Comparison of ENCODE assay signal across 17 cellular contexts in the genomic region with DNA sequence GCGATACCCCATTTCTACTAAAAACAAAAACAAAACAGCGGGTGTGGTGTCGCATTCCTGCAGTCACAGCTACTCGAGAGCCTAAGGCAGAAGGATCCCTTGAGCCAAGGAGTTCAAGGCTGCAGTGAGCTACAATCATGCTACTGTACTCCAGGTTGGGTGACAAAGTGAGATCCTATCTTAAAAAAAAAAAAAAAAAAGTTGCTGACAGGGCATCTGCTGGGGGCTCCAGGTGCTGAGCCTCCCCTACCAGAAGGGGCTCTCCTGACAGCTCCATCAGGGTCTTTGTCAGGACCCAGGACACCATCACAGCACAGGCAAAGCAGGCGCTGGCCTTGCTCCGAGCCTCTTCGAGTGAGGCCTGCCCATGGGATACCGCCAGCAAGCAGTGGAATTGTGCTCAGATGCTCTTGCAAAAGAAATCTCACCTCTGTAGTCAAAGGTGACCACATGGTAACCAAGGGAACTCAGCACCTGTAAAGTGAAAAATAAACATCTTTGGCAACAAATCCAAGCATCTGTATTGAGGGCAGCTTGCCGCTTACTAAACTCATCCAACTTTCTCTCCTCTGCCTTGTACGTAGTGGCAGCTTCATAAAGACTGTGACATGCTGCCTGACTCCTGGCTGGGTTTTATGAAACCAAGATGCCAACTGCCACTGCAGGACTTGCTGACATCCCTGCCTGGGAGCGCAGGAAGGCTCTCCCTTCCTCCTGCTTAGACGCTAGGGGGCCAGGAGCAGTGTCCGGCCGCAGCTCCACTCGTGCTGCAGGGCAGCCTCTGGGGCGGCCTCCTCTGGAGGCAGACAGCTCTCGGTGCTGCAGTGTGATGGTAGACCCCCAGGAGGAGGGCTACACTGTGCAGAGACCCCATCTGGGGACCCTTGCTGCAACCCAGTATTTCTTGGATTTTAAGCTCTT.
DNase-seq lines count a peak whose midpoint lies in the region; ATAC-seq and TF ChIP-seq lines count a peak whose summit lies in the region.
"Had no signal": no experiment of that assay in that cellular context is flagged by ENCODE, and none has a peak within 500 bp of the region (broad histone marks: within the 10 kb centered on the region; RNA-seq: fewer than 3 reads in every experiment).

No MANE protein-coding gene starts in this region.

- H3K9me3 Mint-ChIP-seq in chondrocyte (ENCODE audit: low read depth) = no peaks in the 10 kb centered on the region
- no peaks in the 10 kb centered on the region for H3K9me3 Mint-ChIP-seq in MCF 10A (ENCODE audit: unreplicated experiment)
- H3K9me3 Mint-ChIP-seq in progenitor cell of endocrine pancreas (ENCODE audit: low read depth) = no peaks in the 10 kb centered on the region
- H3K9me3 Mint-ChIP-seq: CD4-positive, CD25-positive, alpha-beta regulatory T cell had no signal

- H3K4me2 ChIP-seq in IMR-90 (ENCODE audit: low read depth, low read length) (no peak overlapping the region), trophoblast cell (ENCODE audit: low read length) (no peak overlapping the region)
- H3K4me2 ChIP-seq: KMS-11 had no signal

- 95% methylated on average over 3 of the region's 17 CpGs; no CpG with 5 or more reads in 1 of the 2 experiments for WGBS in IMR-90 (ENCODE audit: extremely low coverage in 2 of 2, insufficient read length in 1 of 2), 2 experiments
- WGBS in trophoblast cell (ENCODE audit: extremely low coverage, insufficient coverage, insufficient read length) = no CpG with 5 or more reads among the region's 17 CpGs

- H3K36me3 ChIP-seq in IMR-90 (ENCODE audit: control insufficient read depth, insufficient read depth, low read length) (peaks cover 4% of the 10 kb centered on the region), trophoblast cell (ENCODE audit: control insufficient read depth in 1 of 2, insufficient read depth in 2 of 2, low read length in 2 of 2) (peaks cover 13 to 17% of the 10 kb centered on the region in 2 experiments), gastrocnemius medialis (no peaks in the 10 kb centered on the region)

- H3K4me3 ChIP-seq in AG04449 (ENCODE audit: low read depth, low read length) = no peak overlapping the region
- no peak overlapping the region for H3K4me3 ChIP-seq in IMR-90 (ENCODE audit: insufficient read depth, low read depth, low read length)
- H3K4me3 ChIP-seq in trophoblast cell (ENCODE audit: low read depth, low read length) = no peak overlapping the region
- H3K4me3 ChIP-seq in gastrocnemius medialis = no peak overlapping the region

- H3K18ac ChIP-seq in IMR-90 (ENCODE audit: low read depth, low read length) (no peak overlapping the region), trophoblast cell (ENCODE audit: low read length) (peak overlapping the region; percentile 2)

- 0 out of 2 replicates have a peak overlapping the region, but pooled peaks have one; percentile 20 for H4K91ac ChIP-seq in IMR-90 (ENCODE audit: insufficient read depth, low read depth, low read length)
- no peak overlapping the region for H4K91ac ChIP-seq in trophoblast cell (ENCODE audit: low read depth, low read length)

- H3K4ac ChIP-seq in IMR-90 (ENCODE audit: low read depth, low read length) = peak overlapping the region; percentile 11
- H3K4ac ChIP-seq in trophoblast cell (ENCODE audit: low read depth, low read length) = no peak overlapping the region

- in situ Hi-C loops in IMR-90 (cut with MboI; ENCODE audit: low sequenced_read_pairs) = loop anchor here (25.0 kb wide), 2 partner anchors 223 to 373 kb away; a partner anchor contains a TSS
- in situ Hi-C loops in gastrocnemius medialis (cut with MboI; ENCODE audit: low sequenced_read_pairs in 4 of 4) = no loop called here

- no peak for TF ChIP-seq RAD21 in IMR-90 (IDR thresholded peaks at IDR 0.05; ENCODE audit: low read length)

- peak; percentile 17 for TF ChIP-seq CTCF in AG04449 (IDR thresholded peaks at IDR 0.05; ENCODE audit: insufficient read depth, low read length, missing control alignments)
- TF ChIP-seq CTCF in IMR-90 (conservative IDR thresholded peaks at IDR 0.05; ENCODE audit: low read depth, low read length) = no peak
- peak; percentile 49 for TF ChIP-seq CTCF in chondrocyte (IDR thresholded peaks at IDR 0.05)
- no peak for TF ChIP-seq CTCF in MCF 10A (IDR thresholded peaks at IDR 0.05; ENCODE audit: unreplicated experiment)
- no peak for TF ChIP-seq CTCF in gastrocnemius medialis (IDR thresholded peaks at IDR 0.05 in 4 of 5, conservative IDR thresholded peaks at IDR 0.05 in 1 of 5)
- TF ChIP-seq CTCF in progenitor cell of endocrine pancreas (IDR thresholded peaks at IDR 0.05; ENCODE audit: unreplicated experiment) = no peak

- H3K9me3 ChIP-seq in IMR-90 (ENCODE audit: control insufficient read depth, insufficient read depth, low read length) (no peaks in the 10 kb centered on the region), trophoblast cell (ENCODE audit: insufficient read depth, low read depth, low read length) (no peaks in the 10 kb centered on the region), gastrocnemius medialis (no peaks in the 10 kb centered on the region)

- H4K20me1 ChIP-seq in IMR-90 (ENCODE audit: insufficient read depth, low read length) = no peaks in the 10 kb centered on the region; the same call in 1 of the 2 replicates

- no peak overlapping the region for H3K9ac ChIP-seq in IMR-90 (ENCODE audit: low read depth, low read length)
- no peak overlapping the region for H3K9ac ChIP-seq in trophoblast cell (ENCODE audit: low read length)
- H3K9ac ChIP-seq: KMS-11 had no signal

- H3K4me1 Mint-ChIP-seq in chondrocyte (ENCODE audit: low read depth) (peaks cover 32% of the 10 kb centered on the region), MCF 10A (ENCODE audit: insufficient read depth, unreplicated experiment) (peaks cover 24% of the 10 kb centered on the region), progenitor cell of endocrine pancreas (ENCODE audit: low read depth) (peaks cover 8% of the 10 kb centered on the region)

- peak overlapping the region; percentile 4 for H2AK9ac ChIP-seq in IMR-90 (replicated peaks; ENCODE audit: low read depth, low read length, poor library complexity)

- H2BK5ac ChIP-seq in IMR-90 (ENCODE audit: low read depth, low read length, poor library complexity, severe bottlenecking) (no peak overlapping the region), trophoblast cell (ENCODE audit: low read depth, low read length, poor library complexity) (no peak overlapping the region)

- peaks cover 15 to 61% of the 10 kb centered on the region in 2 experiments; a peak in 3 of 4 replicates for H3K79me1 ChIP-seq in IMR-90 (ENCODE audit: low read depth in 1 of 2, low read length in 2 of 2)
- peaks cover 12% of the 10 kb centered on the region for H3K79me1 ChIP-seq in trophoblast cell (ENCODE audit: low read length)

- no peak overlapping the region for H2BK12ac ChIP-seq in trophoblast cell (ENCODE audit: low read length)

- H3K79me2 ChIP-seq in trophoblast cell (ENCODE audit: control insufficient read depth, insufficient read depth, low read length, poor library complexity) = peaks cover 2% of the 10 kb centered on the region

- H3K4me3 Mint-ChIP-seq in chondrocyte (ENCODE audit: unreplicated experiment) (no peak overlapping the region), MCF 10A (ENCODE audit: unreplicated experiment) (no peak overlapping the region), progenitor cell of endocrine pancreas (ENCODE audit: low read depth) (no peak overlapping the region)
- H3K4me3 Mint-ChIP-seq: CD4-positive, CD25-positive, alpha-beta regulatory T cell had no signal

- H3K14ac ChIP-seq in IMR-90 (replicated peaks; ENCODE audit: low read depth, low read length) (no peak overlapping the region), trophoblast cell (ENCODE audit: low read length) (no peak overlapping the region)

- no peak overlapping the region for H2BK15ac ChIP-seq in IMR-90 (ENCODE audit: low read depth, low read length)

- H3K23ac ChIP-seq in IMR-90 (ENCODE audit: low read depth, low read length) (no peak overlapping the region), trophoblast cell (ENCODE audit: low read length) (no peak overlapping the region)

- H3K27me3 ChIP-seq in IMR-90 (ENCODE audit: control insufficient read depth, insufficient read depth, low read length) (no peaks in the 10 kb centered on the region), trophoblast cell (ENCODE audit: insufficient read depth, low read length) (no peaks in the 10 kb centered on the region), gastrocnemius medialis (no peaks in the 10 kb centered on the region)

- no peak for TF ChIP-seq POLR2A in IMR-90 (IDR thresholded peaks at IDR 0.05; ENCODE audit: low read depth, low read length)
- no peak for TF ChIP-seq POLR2A in gastrocnemius medialis (IDR thresholded peaks at IDR 0.05)

- no peak overlapping the region; the same call in 1 of the 2 replicates for H2BK120ac ChIP-seq in IMR-90 (ENCODE audit: low read depth, low read length)
- no peak overlapping the region for H2BK120ac ChIP-seq in trophoblast cell (ENCODE audit: insufficient read depth, low read length, poor library complexity)

- no peak for DNase-seq in AG04449 (ENCODE audit: low read depth, low spot score)
- DNase-seq in IMR-90 = no peak
- DNase-seq in chondrocyte (ENCODE audit: low spot score) = peak; percentile 79
- peak in 1 of 2 donors; percentile 42 for DNase-seq in trophoblast cell
- DNase-seq in MCF 10A (ENCODE audit: unreplicated experiment) = no peak
- DNase-seq in gastrocnemius medialis = no peak
- DNase-seq in progenitor cell of endocrine pancreas (ENCODE audit: low spot score, unreplicated experiment) = no peak
- DNase-seq in stimulated activated CD4-positive, alpha-beta T cell treated with anti-CD3 and anti-CD28 coated beads, Interleukin-2, amount 100 ng/mL, for 48 hours = no peak
- DNase-seq: amygdala; CD4-positive, CD25-positive, alpha-beta regulatory T cell; effector memory CD4-positive, alpha-beta T cell; immature natural killer cell; NCI-H146; NCI-H82; SIG-M5; stimulated activated CD4-positive, alpha-beta T cell treated with anti-CD3 and anti-CD28 coated beads, Interleukin-2, amount 100 ng/mL, for 24 hours had no signal

- ATAC-seq in IMR-90 (ENCODE audit: low read depth) = no peak
- ATAC-seq in gastrocnemius medialis = no peak

- H3K4me1 ChIP-seq in IMR-90 (ENCODE audit: control insufficient read depth, insufficient read depth, low read length) (peaks cover 21% of the 10 kb centered on the region), trophoblast cell (ENCODE audit: control insufficient read depth in 1 of 2, insufficient read depth in 2 of 2, low read length in 2 of 2) (peaks cover 13 to 25% of the 10 kb centered on the region in 2 experiments), gastrocnemius medialis (peaks cover 18% of the 10 kb centered on the region in 2 donors)

- H2AFZ ChIP-seq in IMR-90 (replicated peaks; ENCODE audit: low read length, poor library complexity) = peak overlapping the region; percentile 16
- no peak overlapping the region for H2AFZ ChIP-seq in trophoblast cell (ENCODE audit: insufficient read depth, low read length, poor library complexity)

- CTCF ChIA-PET in AG04449 (lab: Yijun Ruan, JAX) = interaction anchor here (0.8 to 4.0 kb wide), 8 partner anchors 8 to 321 kb away, joined by 3 to 14 read pairs (median 4); no protein-coding TSS in a partner anchor
- CTCF ChIA-PET in IMR-90 (lab: Yijun Ruan, JAX) = interaction anchor here (0.7 to 1.5 kb wide), 2 partner anchors 21 to 92 kb away, joined by 4 to 5 read pairs; a partner anchor contains a TSS
- CTCF ChIA-PET in MCF 10A (lab: Yijun Ruan, JAX) = interaction anchor here (0.5 to 1.8 kb wide), 12 partner anchors 10 to 322 kb away, joined by 3 to 14 read pairs (median 4); a partner anchor contains a TSS

- H4K5ac ChIP-seq in IMR-90 (ENCODE audit: low read depth, low read length) = no peak overlapping the region

- 0 out of 2 replicates have a peak overlapping the region, but pooled peaks have one; percentile 9 for H2BK20ac ChIP-seq in IMR-90 (ENCODE audit: low read depth, low read length)

- H3K27ac ChIP-seq in IMR-90 (ENCODE audit: insufficient read depth, low read length) = no peak overlapping the region
- H3K27ac ChIP-seq in trophoblast cell (ENCODE audit: low read depth, low read length) = no peak overlapping the region
- H3K27ac ChIP-seq in gastrocnemius medialis = no peak overlapping the region
- H3K27ac ChIP-seq: KMS-11 had no signal

- POLR2A ChIA-PET in AG04449 (lab: Yijun Ruan, JAX) = no interaction called here
- POLR2A ChIA-PET in IMR-90 (lab: Charles Lee; ENCODE audit: unreplicated experiment) = no interaction called here
- POLR2A ChIA-PET in MCF 10A (lab: Yijun Ruan, JAX) = interaction anchor here (0.5 to 0.9 kb wide), 4 partner anchors 76 to 389 kb away, joined by 3 to 4 read pairs (median 3); a partner anchor contains a TSS

- BruUV-seq in IMR-90 (replicated peaks; lab: Mats Ljungman, UMichigan) (no TSS peak), MCF 10A (replicated peaks; lab: Mats Ljungman, UMichigan) (no TSS peak)

- H4K12ac ChIP-seq in trophoblast cell (ENCODE audit: low read depth, low read length) = no peak overlapping the region

- H3K9me1 ChIP-seq in IMR-90 (ENCODE audit: insufficient read depth, low read length) = peaks cover 20% of the 10 kb centered on the region

- peak overlapping the region in 1 of 2 experiments; percentile 12; a peak in 1 of 4 replicates for H4K8ac ChIP-seq in IMR-90 (ENCODE audit: low read depth in 2 of 2, low read length in 2 of 2)
- peak overlapping the region; percentile 17 for H4K8ac ChIP-seq in trophoblast cell (ENCODE audit: low read depth, low read length)

- H3K56ac ChIP-seq in IMR-90 (ENCODE audit: extremely low read depth, insufficient read depth, low read length) = no peak overlapping the region

- intact Hi-C loops in IMR-90 (cut with micrococcal nuclease) (no loop called here), MCF 10A (cut with micrococcal nuclease) (no loop called here), gastrocnemius medialis (cut with DNase I; ENCODE audit: low total_unique reads) (no loop called here)

- H3K27ac Mint-ChIP-seq in chondrocyte (ENCODE audit: unreplicated experiment) (no peak overlapping the region), MCF 10A (ENCODE audit: low read depth, unreplicated experiment) (no peak overlapping the region), progenitor cell of endocrine pancreas (no peak overlapping the region)

- no peaks in the 10 kb centered on the region for H3K36me3 Mint-ChIP-seq in chondrocyte (ENCODE audit: low read depth)
- peaks cover 5% of the 10 kb centered on the region for H3K36me3 Mint-ChIP-seq in MCF 10A (ENCODE audit: insufficient read depth, unreplicated experiment)
- H3K36me3 Mint-ChIP-seq in progenitor cell of endocrine pancreas (ENCODE audit: insufficient read depth) = peaks cover 8% of the 10 kb centered on the region

- dilution Hi-C loops in IMR-90 (cut with HindIII; ENCODE audit: low sequenced_read_pairs, unreplicated experiment) = no loop called here

- H3K27me3 Mint-ChIP-seq in chondrocyte (ENCODE audit: low read depth) (no peaks in the 10 kb centered on the region), MCF 10A (ENCODE audit: insufficient read depth, unreplicated experiment) (no peaks in the 10 kb centered on the region), progenitor cell of endocrine pancreas (no peaks in the 10 kb centered on the region)
- H3K27me3 Mint-ChIP-seq: CD4-positive, CD25-positive, alpha-beta regulatory T cell had no signal

- peak overlapping the region; percentile 20; the same call in 1 of the 2 replicates for H2AK5ac ChIP-seq in IMR-90 (ENCODE audit: low read depth, low read length)
- no peak overlapping the region for H2AK5ac ChIP-seq in trophoblast cell (ENCODE audit: low read length)

Comparison
In these comparisons a context has a peak if more than half of its experiments do, and no peak if none do; other contexts are left out.
1. CTCF ChIP-seq: peak in AG04449 (single experiment) and chondrocyte (single experiment); none in IMR-90 (single experiment), MCF 10A (single experiment), gastrocnemius medialis (0 of 5) and progenitor cell of endocrine pancreas (single experiment).